In the genomic region with DNA sequence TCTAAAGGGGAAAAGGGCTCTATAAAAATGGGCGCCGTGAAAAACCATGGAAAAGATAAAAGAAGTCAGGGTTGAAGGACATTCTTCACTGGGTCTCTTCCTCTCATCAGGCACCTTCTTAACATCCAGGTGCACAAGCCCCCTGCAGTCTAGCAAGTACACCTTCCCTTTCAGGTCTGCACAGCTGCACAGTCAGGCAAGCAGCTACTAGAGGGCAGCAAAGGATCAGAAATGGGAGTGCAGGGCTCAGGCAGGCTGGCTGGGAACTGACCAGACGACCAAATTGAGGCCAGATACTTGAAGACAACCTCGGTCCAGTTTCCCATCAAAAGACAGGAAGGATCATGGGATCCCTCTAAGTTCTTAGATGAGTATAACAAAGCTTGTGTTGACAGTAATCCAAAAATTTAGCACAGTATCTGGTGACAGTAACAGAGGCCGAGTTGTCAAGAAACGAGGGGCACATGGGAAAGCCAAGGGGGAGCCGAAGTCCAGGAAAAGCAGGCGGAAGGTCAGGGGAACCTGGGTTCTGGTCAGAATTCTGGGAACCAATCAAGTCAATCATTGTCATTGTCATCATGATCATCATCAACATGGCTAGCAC, we compare ENCODE assay signal across 1 cellular context.
TF ChIP-seq lines count a peak whose summit lies in the region.

No MANE protein-coding gene starts in this region.

TF ChIP-seq in IMR-90, 13 proteins besides CTCF, POLR2A, EP300 and RAD21 (continued from another document):
- TF ChIP-seq, protein P1, sequence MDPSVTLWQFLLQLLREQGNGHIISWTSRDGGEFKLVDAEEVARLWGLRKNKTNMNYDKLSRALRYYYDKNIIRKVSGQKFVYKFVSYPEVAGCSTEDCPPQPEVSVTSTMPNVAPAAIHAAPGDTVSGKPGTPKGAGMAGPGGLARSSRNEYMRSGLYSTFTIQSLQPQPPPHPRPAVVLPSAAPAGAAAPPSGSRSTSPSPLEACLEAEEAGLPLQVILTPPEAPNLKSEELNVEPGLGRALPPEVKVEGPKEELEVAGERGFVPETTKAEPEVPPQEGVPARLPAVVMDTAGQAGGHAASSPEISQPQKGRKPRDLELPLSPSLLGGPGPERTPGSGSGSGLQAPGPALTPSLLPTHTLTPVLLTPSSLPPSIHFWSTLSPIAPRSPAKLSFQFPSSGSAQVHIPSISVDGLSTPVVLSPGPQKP (IDR thresholded peaks at IDR 0.05; ENCODE audit: borderline replicate concordance, low read depth, low read length) = no peak
- TF ChIP-seq SMC3 (IDR thresholded peaks at IDR 0.05; ENCODE audit: low read depth, low read length) = no peak
- TF ChIP-seq CEBPB (IDR thresholded peaks at IDR 0.05; ENCODE audit: low read depth, low read length) = no peak
- TF ChIP-seq CHD1 (IDR thresholded peaks at IDR 0.05; ENCODE audit: low read depth, low read length) = no peak
- no peak for TF ChIP-seq NFE2L2 (IDR thresholded peaks at IDR 0.05; ENCODE audit: low read depth, low read length)
- TF ChIP-seq, protein P2, sequence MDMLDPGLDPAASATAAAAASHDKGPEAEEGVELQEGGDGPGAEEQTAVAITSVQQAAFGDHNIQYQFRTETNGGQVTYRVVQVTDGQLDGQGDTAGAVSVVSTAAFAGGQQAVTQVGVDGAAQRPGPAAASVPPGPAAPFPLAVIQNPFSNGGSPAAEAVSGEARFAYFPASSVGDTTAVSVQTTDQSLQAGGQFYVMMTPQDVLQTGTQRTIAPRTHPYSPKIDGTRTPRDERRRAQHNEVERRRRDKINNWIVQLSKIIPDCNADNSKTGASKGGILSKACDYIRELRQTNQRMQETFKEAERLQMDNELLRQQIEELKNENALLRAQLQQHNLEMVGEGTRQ (IDR thresholded peaks at IDR 0.05; ENCODE audit: low read depth, low read length) = no peak
- no peak for TF ChIP-seq MXI1 (IDR thresholded peaks at IDR 0.05; ENCODE audit: borderline replicate concordance, low read depth, low read length)
- TF ChIP-seq MAFK (IDR thresholded peaks at IDR 0.05; ENCODE audit: low read depth, low read length) = no peak
- TF ChIP-seq RFX5 (IDR thresholded peaks at IDR 0.05; ENCODE audit: low read depth, low read length) = no peak
- TF ChIP-seq BHLHE40 (IDR thresholded peaks at IDR 0.05; ENCODE audit: low read depth, low read length) = no peak
- no peak for TF ChIP-seq MAZ (IDR thresholded peaks at IDR 0.05; ENCODE audit: borderline replicate concordance, low read depth, low read length)
